ENCODE assay signal across 9 cellular contexts in the genomic region with DNA sequence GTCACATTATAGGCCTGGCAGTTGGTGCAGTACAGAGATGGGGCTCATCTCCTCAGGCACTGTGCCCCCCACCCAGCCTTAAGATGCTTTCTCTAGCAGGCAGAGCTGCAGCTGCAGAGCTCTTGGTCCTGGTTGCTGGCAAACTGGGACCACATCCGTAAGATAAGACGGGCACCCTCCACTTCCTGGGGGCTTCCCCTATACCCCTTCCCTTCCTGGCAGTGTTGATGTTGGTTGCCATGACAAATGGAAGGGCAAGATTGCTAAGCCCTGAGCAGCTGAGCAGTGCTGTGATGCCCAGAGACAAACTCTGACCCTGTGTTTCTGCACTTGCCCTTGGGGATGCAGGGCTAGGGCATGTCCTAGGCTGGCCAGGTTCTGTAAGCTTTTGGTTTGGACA.
A peak's percentile ranks its signal among the peaks of the same experiment; 100 is the strongest.
DNase-seq lines count a peak whose midpoint lies in the region; ATAC-seq lines count a peak whose summit lies in the region.
"Had no signal": no experiment of that assay in that cellular context is flagged by ENCODE, and none has a peak within 500 bp of the region (broad histone marks: within the 10 kb centered on the region; RNA-seq: fewer than 3 reads in every experiment).

No MANE protein-coding gene starts in this region.

- H3K27me3 ChIP-seq in right cardiac atrium (ENCODE audit: control insufficient read depth, insufficient read depth) = no peaks in the 10 kb centered on the region

- ATAC-seq in right cardiac atrium (no peak), GM21515 (IDR thresholded peaks at IDR 0.05; ENCODE audit: unreplicated experiment) (no peak), GM19023 (IDR thresholded peaks at IDR 0.05; ENCODE audit: unreplicated experiment) (no peak)

- intact Hi-C loops in right cardiac atrium (cut with DNase I) = loop anchor here in 2 of 4 donors (5.0 kb wide), 1 partner anchor 129 kb away; no protein-coding TSS in a partner anchor

- WGBS in right cardiac atrium = 80% methylated on average over 2 of the region's 2 CpGs

- H3K9me3 ChIP-seq in right cardiac atrium (ENCODE audit: control insufficient read depth, low read length) = no peaks in the 10 kb centered on the region

- peak; percentile 64 for DNase-seq in activated gamma-delta T cell treated with Interleukin-2 at 50 U/mL for 16 hours
- no peak for DNase-seq in activated gamma-delta T cell (lab: John Stamatoyannopoulos, UW)
- peak; percentile 8 for DNase-seq in activated CD8-positive, alpha-beta memory T cell treated with anti-CD3 and anti-CD28 coated beads, Interleukin-2, amount 50 U/mL, for 24 hours (ENCODE audit: extremely low read depth)
- DNase-seq in right cardiac atrium = no peak
- DNase-seq in substantia nigra (lab: John Stamatoyannopoulos, UW) = no peak
- no peak for DNase-seq in globus pallidus (ENCODE audit: low spot score)
- DNase-seq: NCI-H1417 had no signal

- peak overlapping the region; percentile 32 for H3K27ac ChIP-seq in right cardiac atrium (ENCODE audit: low read length)
- H3K27ac ChIP-seq in substantia nigra (ENCODE audit: low read depth, low read length, poor library complexity, severe bottlenecking) = peak overlapping the region; percentile 14

- no peak overlapping the region for H3K4me3 ChIP-seq in right cardiac atrium (ENCODE audit: low read length)

- peaks cover 5% of the 10 kb centered on the region for H3K4me1 ChIP-seq in right cardiac atrium (ENCODE audit: control insufficient read depth, insufficient read depth, low read length)

Comparison
In these comparisons a context has a peak if more than half of its experiments do, and no peak if none do; other contexts are left out.
1. DNase-seq: peak in activated gamma-delta T cell treated with Interleukin-2 at 50 U/mL for 16 hours (single experiment) and activated CD8-positive, alpha-beta memory T cell treated with anti-CD3 and anti-CD28 coated beads, Interleukin-2, amount 50 U/mL, for 24 hours (single experiment); none in activated gamma-delta T cell (single experiment), right cardiac atrium (0 of 3), substantia nigra (0 of 49) and globus pallidus (single experiment).